Comparison of ENCODE assay signal across 8 cellular contexts in genomic region chr18:2948038-2948437, GRCh38.
DNase-seq lines count a peak whose midpoint lies in the region; ATAC-seq, FAIRE-seq and TF ChIP-seq lines count a peak whose summit lies in the region.

No MANE protein-coding gene starts in this region.

- no peak overlapping the region for H3K4me2 ChIP-seq in SK-N-SH

- 73% methylated on average over 3 of the region's 3 CpGs for WGBS in SK-N-SH (ENCODE audit: low lambda C conversion rate)
- 19 to 36% (median 30%) methylated on average over 3 of the region's 3 CpGs for WGBS in small intestine, 3 donors

- H3K9me3 ChIP-seq in SK-N-SH = no peaks in the 10 kb centered on the region
- no peaks in the 10 kb centered on the region for H3K9me3 ChIP-seq in small intestine (ENCODE audit: control insufficient read depth, low read depth)

- H3K36me3 Mint-ChIP-seq in glutamatergic neuron (ENCODE audit: unreplicated experiment) = no peaks in the 10 kb centered on the region

- H3K27me3 Mint-ChIP-seq in glutamatergic neuron (ENCODE audit: unreplicated experiment) = no peaks in the 10 kb centered on the region

- no peak overlapping the region for H2AFZ ChIP-seq in SK-N-SH (ENCODE audit: low read depth)

- DNase-seq in NCI-H748 (lab: John Stamatoyannopoulos, UW; ENCODE audit: unreplicated experiment) (peak; percentile 6), NCI-H748 treated with DMSO at 0.1 percent for 48 hours (lab: John Stamatoyannopoulos, UW) (no peak), SK-N-SH (peak; percentile 19), glutamatergic neuron (no peak), small intestine (peak; percentile 46), NOMO-1 treated with dmso at 0.1 percent for 144 hours (lab: John Stamatoyannopoulos, UW; ENCODE audit: unreplicated experiment) (no peak)
- DNase-seq in activated CD8-positive, alpha-beta memory T cell treated with anti-CD3 and anti-CD28 coated beads for 24 hours = no peak

- no peaks in the 10 kb centered on the region for H4K20me1 ChIP-seq in SK-N-SH (ENCODE audit: insufficient read depth)

- CTCF ChIA-PET in SK-N-SH (lab: Yijun Ruan, JAX) = interaction anchor here (0.7 to 6.0 kb wide), 20 partner anchors 9 to 298 kb away, joined by 3 to 39 read pairs (median 4); no protein-coding TSS in a partner anchor

- no peaks in the 10 kb centered on the region for H3K27me3 ChIP-seq in SK-N-SH (ENCODE audit: insufficient read depth)
- no peaks in the 10 kb centered on the region for H3K27me3 ChIP-seq in small intestine (ENCODE audit: control insufficient read depth in 2 of 2, insufficient read depth in 2 of 2, low read length in 2 of 2)

- H3K27ac Mint-ChIP-seq in glutamatergic neuron (ENCODE audit: unreplicated experiment) = no peak overlapping the region

- no peak for ATAC-seq in GM19395 (IDR thresholded peaks at IDR 0.05; ENCODE audit: unreplicated experiment)

- no peaks in the 10 kb centered on the region for H3K9me3 Mint-ChIP-seq in glutamatergic neuron (ENCODE audit: unreplicated experiment)

- TF ChIP-seq RAD21 in SK-N-SH (IDR thresholded peaks at IDR 0.05; ENCODE audit: low read length) = peak; percentile 40

- H3K4me3 Mint-ChIP-seq in glutamatergic neuron (ENCODE audit: unreplicated experiment) = no peak overlapping the region

- no peak for FAIRE-seq in small intestine (lab: Jason Lieb, UNC)

- H3K9me2 ChIP-seq in SK-N-SH = no peaks in the 10 kb centered on the region

- 0 out of 2 replicates have a peak, but pooled peaks cover 3% of the 10 kb centered on the region for H3K79me2 ChIP-seq in SK-N-SH (ENCODE audit: insufficient read depth)

- H3K4me1 ChIP-seq in SK-N-SH (ENCODE audit: control insufficient read depth in 1 of 2, insufficient read depth in 2 of 2, low read depth in 1 of 2, low read length in 1 of 2) (no peaks in the 10 kb centered on the region; a peak in 1 of 4 replicates), small intestine (ENCODE audit: control insufficient read depth in 2 of 2, insufficient read depth in 1 of 2, low read depth in 1 of 2, low read length in 1 of 2) (no peaks in the 10 kb centered on the region)

- H3K4me3 ChIP-seq in SK-N-SH (ENCODE audit: low read depth in 2 of 2, low read length in 1 of 2) = no peak overlapping the region
- H3K4me3 ChIP-seq in small intestine (ENCODE audit: low read depth in 1 of 2, low read length in 2 of 2) = no peak overlapping the region

- H3K27ac ChIP-seq in SK-N-SH (ENCODE audit: low read depth in 2 of 2, low read length in 1 of 2) = no peak overlapping the region
- H3K27ac ChIP-seq in small intestine (ENCODE audit: low read depth in 1 of 2, low read length in 1 of 2) = peak overlapping the region in 1 of 2 donors; percentile 3

- peaks cover 3% of the 10 kb centered on the region for H3F3A ChIP-seq in SK-N-SH (replicated peaks; ENCODE audit: insufficient read depth)

- TF ChIP-seq CTCF in SK-N-SH (IDR thresholded peaks at IDR 0.05) (peak; percentile 58), glutamatergic neuron (IDR thresholded peaks at IDR 0.05; ENCODE audit: partially characterized antibody, unreplicated experiment) (peak; percentile 26)

- TF ChIP-seq EP300 in SK-N-SH (IDR thresholded peaks at IDR 0.05; ENCODE audit: borderline replicate concordance in 1 of 2, low read depth in 1 of 2, low read length in 1 of 2) = no peak

- H3K9ac ChIP-seq in SK-N-SH = no peak overlapping the region

- POLR2A ChIA-PET in SK-N-SH (lab: Yijun Ruan, JAX) = no interaction called here

- peaks cover 2% of the 10 kb centered on the region for H3K4me1 Mint-ChIP-seq in glutamatergic neuron (ENCODE audit: low read depth, unreplicated experiment)

- peaks cover 37 to 50% of the 10 kb centered on the region in 2 experiments for H3K36me3 ChIP-seq in SK-N-SH (replicated peaks in 1 of 2; ENCODE audit: control insufficient read depth in 1 of 2, insufficient read depth in 2 of 2, low read length in 1 of 2)
- peaks cover 7 to 32% of the 10 kb centered on the region in 2 donors for H3K36me3 ChIP-seq in small intestine (ENCODE audit: control insufficient read depth in 2 of 2, insufficient read depth in 2 of 2, low read length in 2 of 2)

TF ChIP-seq in SK-N-SH, 30 proteins besides CTCF, POLR2A, EP300 and RAD21:
- TF ChIP-seq MXI1 (IDR thresholded peaks at IDR 0.05; ENCODE audit: low read depth, low read length) (no peak), SIN3A (IDR thresholded peaks at IDR 0.05; ENCODE audit: borderline replicate concordance, low read depth, low read length) (no peak), NFIC (IDR thresholded peaks at IDR 0.05; ENCODE audit: borderline replicate concordance) (no peak), SMC3 (IDR thresholded peaks at IDR 0.05; ENCODE audit: low read depth, low read length) (no peak), USF2 (IDR thresholded peaks at IDR 0.05; ENCODE audit: borderline replicate concordance, low read depth, low read length) (no peak), FOSL2 (IDR thresholded peaks at IDR 0.05; ENCODE audit: borderline replicate concordance, low read depth) (no peak)

Comparison
In these comparisons a context has a peak if more than half of its experiments do, and no peak if none do; other contexts are left out.
1. DNase-seq: peak in NCI-H748 (single experiment), SK-N-SH (single experiment) and small intestine (single experiment); none in NCI-H748 treated with DMSO at 0.1 percent for 48 hours (single experiment), glutamatergic neuron (single experiment), NOMO-1 treated with dmso at 0.1 percent for 144 hours (single experiment) and activated CD8-positive, alpha-beta memory T cell treated with anti-CD3 and anti-CD28 coated beads for 24 hours (single experiment).